ENCODE assay signal across 8 cellular contexts in the genomic region with DNA sequence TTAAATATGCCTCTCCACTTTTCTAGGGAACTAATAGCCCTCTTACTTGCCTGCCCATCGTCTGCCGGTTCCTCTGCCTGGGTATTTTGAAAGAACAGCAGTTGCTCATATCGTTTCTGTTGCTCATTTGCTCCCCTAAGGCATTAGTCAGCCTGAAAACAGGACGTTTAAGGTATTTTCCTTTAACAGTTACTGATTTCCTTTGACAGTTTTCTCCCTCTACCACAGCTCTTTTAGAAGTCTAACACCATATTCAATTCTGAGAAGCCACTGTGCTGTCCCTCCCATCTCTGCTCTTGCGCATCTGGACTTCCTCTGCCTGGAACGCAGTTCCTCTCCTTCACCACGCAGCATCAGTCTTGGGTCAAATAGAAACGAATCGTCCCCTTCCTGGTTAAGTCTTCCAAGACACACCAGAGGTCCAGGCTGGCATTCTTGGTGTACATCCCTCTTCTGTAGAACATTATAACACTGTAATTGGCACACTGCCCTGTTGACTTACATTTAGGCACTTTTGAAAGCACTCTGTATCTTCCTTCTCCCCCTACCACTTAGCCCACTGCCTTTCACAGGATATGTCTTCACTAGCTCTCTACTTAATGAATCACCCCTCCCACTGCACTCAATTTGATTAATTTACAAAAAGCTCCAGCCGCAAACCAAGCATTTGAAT.
DNase-seq lines count a peak whose midpoint lies in the region; ATAC-seq and TF ChIP-seq lines count a peak whose summit lies in the region.

No MANE protein-coding gene starts in this region.

- H3K4me3 Mint-ChIP-seq in activated naive CD8-positive, alpha-beta T cell treated with anti-CD3 and anti-CD28 coated beads for 36 hours: peak overlapping the region; percentile 89

- H4K20me1 ChIP-seq in smooth muscle cell (ENCODE audit: low read depth): no peaks in the 10 kb centered on the region

- DNase-seq in AG08395 (ENCODE audit: low spot score) (peak; percentile 76), SK-N-MC (ENCODE audit: low read depth, low spot score) (no peak), cardiac muscle cell (ENCODE audit: low read depth in 1 of 2, low spot score in 1 of 2) (peak in 1 of 2 donors; percentile 90), smooth muscle cell (lab: John Stamatoyannopoulos, UW; ENCODE audit: unreplicated experiment) (no peak), mesenteric fat pad (ENCODE audit: low spot score) (no peak)
- peak; percentile 73 for DNase-seq in activated naive CD8-positive, alpha-beta T cell treated with anti-CD3 and anti-CD28 coated beads for 36 hours

- H3K4me2 ChIP-seq in smooth muscle cell: peak overlapping the region; percentile 65

- H3K9me3 ChIP-seq in SK-N-MC (ENCODE audit: low read depth, low read length) (peaks cover under 1% of the 10 kb centered on the region; the same call in 1 of the 2 replicates), cardiac muscle cell (ENCODE audit: low read depth) (no peaks in the 10 kb centered on the region), smooth muscle cell (replicated peaks; ENCODE audit: low read depth) (peaks cover 9% of the 10 kb centered on the region)

- H3K9ac ChIP-seq in SK-N-MC (ENCODE audit: insufficient read length) (peak overlapping the region; percentile 67), smooth muscle cell (ENCODE audit: low read depth) (no peak overlapping the region)

- H2AFZ ChIP-seq in smooth muscle cell (ENCODE audit: low read depth): peak overlapping the region; percentile 76

- peak overlapping the region; percentile 29 for H3K27ac ChIP-seq in SK-N-MC
- no peak overlapping the region for H3K27ac ChIP-seq in cardiac muscle cell
- H3K27ac ChIP-seq in smooth muscle cell (ENCODE audit: low read depth): no peak overlapping the region

- no peaks in the 10 kb centered on the region for H3K27me3 ChIP-seq in cardiac muscle cell
- no peaks in the 10 kb centered on the region for H3K27me3 ChIP-seq in smooth muscle cell (ENCODE audit: low read depth)

- H3K4me3 ChIP-seq in SK-N-MC: peak overlapping the region; percentile 68
- no peak overlapping the region for H3K4me3 ChIP-seq in cardiac muscle cell
- peak overlapping the region; percentile 24 for H3K4me3 ChIP-seq in smooth muscle cell

- TF ChIP-seq POLR2A in GM18951 (IDR thresholded peaks at IDR 0.05; ENCODE audit: extremely low read depth, insufficient read depth, insufficient read length): peak; percentile 51

- in situ Hi-C loops in GM18951 (cut with MboI; ENCODE audit: low sequenced_read_pairs, unreplicated experiment): no loop called here

- WGBS in smooth muscle cell (ENCODE audit: low lambda C conversion rate): 71% methylated on average over 10 of the region's 10 CpGs

- peaks cover 5% of the 10 kb centered on the region for H3K9me3 Mint-ChIP-seq in activated naive CD8-positive, alpha-beta T cell treated with anti-CD3 and anti-CD28 coated beads for 36 hours

- H3K79me2 ChIP-seq in smooth muscle cell (ENCODE audit: low read depth): no peaks in the 10 kb centered on the region

- H3K36me3 ChIP-seq in SK-N-MC (ENCODE audit: insufficient read depth, low read length) (no peaks in the 10 kb centered on the region), cardiac muscle cell (no peaks in the 10 kb centered on the region), smooth muscle cell (ENCODE audit: low read depth) (no peaks in the 10 kb centered on the region)

- ATAC-seq in HG03175 (IDR thresholded peaks at IDR 0.05; ENCODE audit: unreplicated experiment): peak; percentile 90

- H3K4me1 Mint-ChIP-seq in activated naive CD8-positive, alpha-beta T cell treated with anti-CD3 and anti-CD28 coated beads for 36 hours: peaks cover 23% of the 10 kb centered on the region

- H3F3A ChIP-seq in smooth muscle cell (ENCODE audit: low read depth): no peaks in the 10 kb centered on the region

- H3K36me3 Mint-ChIP-seq in activated naive CD8-positive, alpha-beta T cell treated with anti-CD3 and anti-CD28 coated beads for 36 hours: peaks cover 42% of the 10 kb centered on the region

- TF ChIP-seq CTCF in cardiac muscle cell (IDR thresholded peaks at IDR 0.05; ENCODE audit: low read depth, low read length) (peak; percentile 41), smooth muscle cell (IDR thresholded peaks at IDR 0.05; ENCODE audit: borderline replicate concordance, insufficient read depth, poor library complexity, severe bottlenecking) (no peak)

- no peaks in the 10 kb centered on the region for H3K27me3 Mint-ChIP-seq in activated naive CD8-positive, alpha-beta T cell treated with anti-CD3 and anti-CD28 coated beads for 36 hours

- H3K4me1 ChIP-seq in cardiac muscle cell (ENCODE audit: low read depth) (peaks cover 3% of the 10 kb centered on the region), smooth muscle cell (ENCODE audit: low read depth) (no peaks in the 10 kb centered on the region)

- H3K27ac Mint-ChIP-seq in activated naive CD8-positive, alpha-beta T cell treated with anti-CD3 and anti-CD28 coated beads for 36 hours: peak overlapping the region; percentile 96

Comparison
In these comparisons a context has a peak if more than half of its experiments do, and no peak if none do; other contexts are left out.
1. DNase-seq: peak in AG08395 (single experiment) and activated naive CD8-positive, alpha-beta T cell treated with anti-CD3 and anti-CD28 coated beads for 36 hours (single experiment); none in SK-N-MC (single experiment), smooth muscle cell (single experiment) and mesenteric fat pad (single experiment).